In the genomic region with DNA sequence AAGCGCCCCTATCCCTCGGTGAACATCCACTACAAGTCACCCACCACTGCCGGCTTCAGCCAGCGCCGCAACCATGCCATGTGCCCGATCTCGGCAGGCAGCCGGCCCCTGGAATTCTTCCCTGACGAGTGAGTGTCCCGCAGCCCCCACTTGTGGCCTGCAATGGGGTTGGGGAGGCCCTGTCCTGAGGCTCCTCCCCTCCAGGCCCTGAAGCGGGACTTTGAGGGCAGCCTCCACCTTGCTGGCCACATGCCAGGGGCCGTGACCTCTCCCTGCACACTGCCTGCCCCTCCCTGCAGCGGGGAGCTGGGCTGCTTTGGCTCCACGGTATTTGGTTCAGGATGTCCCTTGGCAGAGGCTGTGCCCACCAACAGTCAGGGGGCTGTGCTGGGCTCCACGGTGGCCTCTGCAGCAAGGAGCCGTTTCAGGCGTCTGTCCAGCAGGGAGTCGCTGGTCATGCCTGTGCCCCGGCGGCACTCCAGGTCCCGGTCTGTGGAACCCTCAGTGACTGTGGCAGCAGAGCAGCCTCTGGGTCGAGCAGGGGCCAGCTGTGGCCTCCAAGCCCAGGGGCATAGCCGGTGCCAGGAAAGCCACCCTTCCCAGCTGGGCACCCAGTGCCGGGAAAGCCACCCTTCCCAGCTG, we compare ENCODE assay signal across 16 cellular contexts. TPM values are rescaled to one million over a fixed set of nuclear protein-coding genes. Genes with fewer than 3 reads are reported as not detected.
DNase-seq lines count a peak whose midpoint lies in the region; ATAC-seq and TF ChIP-seq lines count a peak whose summit lies in the region.
"Had no signal": no experiment of that assay in that cellular context is flagged by ENCODE, and none has a peak within 500 bp of the region (broad histone marks: within the 10 kb centered on the region; RNA-seq: fewer than 3 reads in every experiment).

No MANE protein-coding gene starts in this region.

- no peak overlapping the region for H3K9ac ChIP-seq in HCT116 (ENCODE audit: low read length)

- POLR2A ChIA-PET in HCT116 (lab: Charles Lee) (no interaction called here), RWPE1 (lab: Yijun Ruan, JAX; ENCODE audit: low non-redundant PET) (no interaction called here), A673 (lab: Charles Lee; ENCODE audit: low non-redundant PET) (no interaction called here)

- ATAC-seq in HCT116 = peak; percentile 8
- ATAC-seq in stimulated activated naive B cell treated with anti-CD40 and anti-IgM and Interleukin-4, amounts not matched to agents 10 μg/mL and 1 μg/mL and 100 μg/mL, for 72 hours (replicated peaks) = no peak

- TF ChIP-seq CTCF in HCT116 (IDR thresholded peaks at IDR 0.05 in 2 of 3, conservative IDR thresholded peaks at IDR 0.05 in 1 of 3; ENCODE audit: borderline replicate concordance in 1 of 3, insufficient read depth in 1 of 3, low read depth in 2 of 3, low read length in 2 of 3) (no peak), RWPE1 (conservative IDR thresholded peaks at IDR 0.05; ENCODE audit: low read depth) (no peak), A673 (conservative IDR thresholded peaks at IDR 0.05; ENCODE audit: low read depth, low read length) (no peak)

- H3K4me1 ChIP-seq in HCT116 (ENCODE audit: control insufficient read depth in 1 of 2, insufficient read depth in 2 of 2, low read length in 2 of 2) (peaks cover 8 to 15% of the 10 kb centered on the region in 2 experiments; a peak in 3 of 4 replicates), A673 (ENCODE audit: insufficient read depth, low read length, poor library complexity, severe bottlenecking) (no peaks in the 10 kb centered on the region)
- H3K4me1 ChIP-seq: BE2C, Peyer's patch had no signal

- TF ChIP-seq POLR2A in HCT116 (IDR thresholded peaks at IDR 0.05; ENCODE audit: borderline replicate concordance, extremely low read depth, insufficient read depth, insufficient read length) = no peak

- no peaks in the 10 kb centered on the region for H3K27me3 Mint-ChIP-seq in stimulated activated naive B cell treated with anti-CD40 and anti-IgM and Interleukin-4, amounts not matched to agents 10 μg/mL and 1 μg/mL and 100 μg/mL, for 72 hours
- H3K27me3 Mint-ChIP-seq: CD8-positive, alpha-beta memory T cell had no signal

- peaks cover 43 to 46% of the 10 kb centered on the region in 2 donors for H3K36me3 Mint-ChIP-seq in stimulated activated naive B cell treated with anti-CD40 and anti-IgM and Interleukin-4, amounts not matched to agents 10 μg/mL and 1 μg/mL and 100 μg/mL, for 72 hours

- H3K9me3 ChIP-seq in HCT116 (ENCODE audit: control insufficient read depth in 1 of 2, insufficient read depth in 1 of 2, low read depth in 1 of 2, low read length in 2 of 2) = no peaks in the 10 kb centered on the region
- no peaks in the 10 kb centered on the region for H3K9me3 ChIP-seq in A673 (ENCODE audit: low read depth, low read length, poor library complexity, severe bottlenecking)
- H3K9me3 ChIP-seq: BE2C, Peyer's patch had no signal

- CTCF ChIA-PET in HCT116 (lab: Charles Lee) (no interaction called here), RWPE1 (lab: Yijun Ruan, JAX) (interaction anchor here (0.6 to 0.7 kb wide), 2 partner anchors 13 to 149 kb away, joined by 3 read pairs; no protein-coding TSS in a partner anchor), A673 (lab: Charles Lee) (no interaction called here)

- H3K27ac Mint-ChIP-seq in stimulated activated naive B cell treated with anti-CD40 and anti-IgM and Interleukin-4, amounts not matched to agents 10 μg/mL and 1 μg/mL and 100 μg/mL, for 72 hours = peak overlapping the region; percentile 84
- H3K27ac Mint-ChIP-seq: CD8-positive, alpha-beta memory T cell had no signal

- H2AFZ ChIP-seq in HCT116 (ENCODE audit: low read depth, low read length, poor library complexity, severe bottlenecking) = no peak overlapping the region

- H3K36me3 ChIP-seq in HCT116 (ENCODE audit: control insufficient read depth in 1 of 2, insufficient read depth in 2 of 2, low read length in 2 of 2) (peaks cover 5 to 13% of the 10 kb centered on the region in 2 experiments; a peak in 2 of 4 replicates), A673 (ENCODE audit: insufficient read depth, low read length, poor library complexity, severe bottlenecking) (peaks cover 23% of the 10 kb centered on the region)

- H3K79me2 ChIP-seq in HCT116 (ENCODE audit: insufficient read depth, low read length) = no peaks in the 10 kb centered on the region

- no TSS peak for BruUV-seq in HCT116 (replicated peaks; lab: Mats Ljungman, UMichigan)
- no TSS peak for BruUV-seq in A673 (replicated peaks; lab: Mats Ljungman, UMichigan)

- no peaks in the 10 kb centered on the region for H4K20me1 ChIP-seq in HCT116 (ENCODE audit: insufficient read depth)

- intact Hi-C loops in HCT116 (cut with micrococcal nuclease) (no loop called here), A673 (cut with micrococcal nuclease; ENCODE audit: unreplicated experiment) (no loop called here)

- RAD21 ChIA-PET in HCT116 (lab: Charles Lee; ENCODE audit: low non-redundant PET in 1 of 2, low total read pairs in 2 of 2, uncharacterized antibody in 2 of 2, unreplicated experiment in 2 of 2) = no interaction called here

- H3K4me3 Mint-ChIP-seq in stimulated activated naive B cell treated with anti-CD40 and anti-IgM and Interleukin-4, amounts not matched to agents 10 μg/mL and 1 μg/mL and 100 μg/mL, for 72 hours = no peak overlapping the region
- H3K4me3 Mint-ChIP-seq: CD8-positive, alpha-beta memory T cell had no signal

- DNase-seq in HCT116 (ENCODE audit: low read depth, low spot score) = no peak
- DNase-seq in RWPE1 (ENCODE audit: low spot score) = no peak
- peak; percentile 20 for DNase-seq in left kidney (ENCODE audit: low read depth, low spot score)
- no peak for DNase-seq in stimulated activated naive B cell treated with anti-CD40 and anti-IgM and Interleukin-4, amounts not matched to agents 10 μg/mL and 1 μg/mL and 100 μg/mL, for 72 hours
- DNase-seq in SW480 (ENCODE audit: low spot score) = no peak
- no peak for DNase-seq in A673 (ENCODE audit: low spot score)
- DNase-seq in stimulated activated CD4-positive, alpha-beta T cell treated with anti-CD3 and anti-CD28 coated beads, Interleukin-2, amount 100 ng/mL, for 48 hours = no peak
- DNase-seq: BE2C; CD8-positive, alpha-beta memory T cell; DMS 273 treated with DMSO at 0.1 percent for 48 hours; HCEC 1CT; KG1; NCI-H1092; Peyer's patch; SIG-M5 had no signal

- peaks cover 1 to 3% of the 10 kb centered on the region in 2 donors for H3K4me1 Mint-ChIP-seq in stimulated activated naive B cell treated with anti-CD40 and anti-IgM and Interleukin-4, amounts not matched to agents 10 μg/mL and 1 μg/mL and 100 μg/mL, for 72 hours
- H3K4me1 Mint-ChIP-seq: CD8-positive, alpha-beta memory T cell had no signal

- no peak overlapping the region for H3K4me2 ChIP-seq in HCT116 (ENCODE audit: low read length)

- peak overlapping the region; percentile 43; the same call in 1 of the 2 replicates for H3K27ac ChIP-seq in HCT116 (ENCODE audit: low read depth, low read length)
- peak overlapping the region; percentile 6; the same call in 1 of the 2 replicates for H3K27ac ChIP-seq in RWPE1
- no peak overlapping the region for H3K27ac ChIP-seq in A673 (ENCODE audit: low read depth, low read length, poor library complexity, severe bottlenecking)
- H3K27ac ChIP-seq: Peyer's patch had no signal

- no peaks in the 10 kb centered on the region for H3K9me2 ChIP-seq in HCT116 (ENCODE audit: insufficient read depth)

- no peak for TF ChIP-seq RAD21 in HCT116 (IDR thresholded peaks at IDR 0.05; ENCODE audit: low read depth)

- H3K9me3 Mint-ChIP-seq in stimulated activated naive B cell treated with anti-CD40 and anti-IgM and Interleukin-4, amounts not matched to agents 10 μg/mL and 1 μg/mL and 100 μg/mL, for 72 hours = no peaks in the 10 kb centered on the region
- H3K9me3 Mint-ChIP-seq: CD8-positive, alpha-beta memory T cell had no signal

- H3K4me3 ChIP-seq in HCT116 (replicated peaks in 1 of 2; ENCODE audit: low read depth in 1 of 2, low read length in 2 of 2) = no peak overlapping the region
- no peak overlapping the region for H3K4me3 ChIP-seq in A673 (ENCODE audit: low read depth, low read length, poor library complexity, severe bottlenecking)
- H3K4me3 ChIP-seq: Peyer's patch had no signal

- H3K27me3 ChIP-seq in HCT116 (ENCODE audit: insufficient read depth, low read length) = no peaks in the 10 kb centered on the region
- H3K27me3 ChIP-seq in A673 (replicated peaks; ENCODE audit: insufficient read depth, low read depth, low read length, poor library complexity) = no peaks in the 10 kb centered on the region
- H3K27me3 ChIP-seq: BE2C, Peyer's patch had no signal

TF ChIP-seq in HCT116, 20 proteins besides CTCF, POLR2A, EP300 and RAD21 (continues in another document):
- TF ChIP-seq, protein P1, sequence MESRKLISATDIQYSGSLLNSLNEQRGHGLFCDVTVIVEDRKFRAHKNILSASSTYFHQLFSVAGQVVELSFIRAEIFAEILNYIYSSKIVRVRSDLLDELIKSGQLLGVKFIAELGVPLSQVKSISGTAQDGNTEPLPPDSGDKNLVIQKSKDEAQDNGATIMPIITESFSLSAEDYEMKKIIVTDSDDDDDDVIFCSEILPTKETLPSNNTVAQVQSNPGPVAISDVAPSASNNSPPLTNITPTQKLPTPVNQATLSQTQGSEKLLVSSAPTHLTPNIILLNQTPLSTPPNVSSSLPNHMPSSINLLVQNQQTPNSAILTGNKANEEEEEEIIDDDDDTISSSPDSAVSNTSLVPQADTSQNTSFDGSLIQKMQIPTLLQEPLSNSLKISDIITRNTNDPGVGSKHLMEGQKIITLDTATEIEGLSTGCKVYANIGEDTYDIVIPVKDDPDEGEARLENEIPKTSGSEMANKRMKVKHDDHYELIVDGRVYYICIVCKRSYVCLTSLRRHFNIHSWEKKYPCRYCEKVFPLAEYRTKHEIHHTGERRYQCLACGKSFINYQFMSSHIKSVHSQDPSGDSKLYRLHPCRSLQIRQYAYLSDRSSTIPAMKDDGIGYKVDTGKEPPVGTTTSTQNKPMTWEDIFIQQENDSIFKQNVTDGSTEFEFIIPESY (IDR thresholded peaks at IDR 0.05; ENCODE audit: extremely low read depth, insufficient replicate concordance, low read length) = no peak
- TF ChIP-seq EZH2phosphoT487 (IDR thresholded peaks at IDR 0.05; ENCODE audit: borderline replicate concordance) (no peak), JUND (IDR thresholded peaks at IDR 0.05) (no peak), CEBPB (IDR thresholded peaks at IDR 0.05; ENCODE audit: low read depth) (no peak), ZFX (IDR thresholded peaks at IDR 0.05) (no peak), ZNF274 (IDR thresholded peaks at IDR 0.05; ENCODE audit: low read depth, low read length) (no peak)

RNA-seq across cellular contexts. Expression of a gene that starts 8.3 kb away (rescaled TPM):
- total RNA-seq in HCT116 (2021; ENCODE audit: unreplicated experiment) (103 TPM), A673 (2021) (35.3 and 40.8 TPM in 2 replicates)
- polyA plus RNA-seq in HCT116 (2012) = 79.3 and 90.1 TPM in 2 replicates
- total RNA-seq: M059J had no signal

RNA-seq across cellular contexts. Expression of a gene that starts 9.6 kb away (rescaled TPM):
- total RNA-seq in HCT116 (2021; ENCODE audit: unreplicated experiment) = 36.3 TPM
- polyA plus RNA-seq in HCT116 (2012) = 8.9 and 9.0 TPM in 2 replicates
- 19.5 and 19.9 TPM in 2 replicates for total RNA-seq in A673 (2021)

RNA-seq across cellular contexts. Expression of a gene that starts 9.9 kb away (rescaled TPM):
- 200 TPM for total RNA-seq in HCT116 (2021; ENCODE audit: unreplicated experiment)
- polyA plus RNA-seq in HCT116 (2012) = 167 and 191 TPM in 2 replicates
- 247 and 250 TPM in 2 replicates for total RNA-seq in A673 (2021)

RNA-seq across cellular contexts. Expression of a gene that starts 19.4 kb away (rescaled TPM):
- 31.6 TPM for total RNA-seq in HCT116 (2021; ENCODE audit: unreplicated experiment)
- 43.9 and 51.6 TPM in 2 replicates for polyA plus RNA-seq in HCT116 (2012)
- 15.0 and 20.8 TPM in 2 replicates for total RNA-seq in A673 (2021)

RNA-seq across cellular contexts. Expression of a gene that starts 19.8 kb away (rescaled TPM):
- total RNA-seq in HCT116 (2021; ENCODE audit: unreplicated experiment) = 103 TPM
- polyA plus RNA-seq in HCT116 (2012) = 75.2 and 77.9 TPM in 2 replicates
- total RNA-seq in A673 (2021) = 76.0 and 76.6 TPM in 2 replicates
